8 cellular contexts compared by ENCODE assay signal in the genomic region with DNA sequence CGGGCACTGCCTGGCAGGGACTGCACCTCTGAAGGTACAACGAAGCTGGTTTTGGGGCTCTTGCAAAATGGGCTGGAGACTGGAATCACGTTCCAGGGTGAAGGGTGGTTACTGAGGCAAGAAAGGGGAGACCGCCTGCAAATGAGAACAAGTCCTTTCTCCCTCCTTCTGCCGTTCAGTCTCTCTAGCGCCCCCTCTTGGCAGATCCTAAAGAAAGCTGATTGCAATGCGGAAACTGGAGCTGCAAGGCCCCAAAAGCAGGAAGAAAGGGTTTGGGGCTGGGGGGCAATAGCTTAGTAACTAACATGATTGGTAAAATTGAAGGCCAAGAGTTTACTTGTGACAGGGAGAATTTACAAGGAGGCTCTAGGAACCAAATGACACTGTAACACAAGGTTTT.
DNase-seq lines count a peak whose midpoint lies in the region; ATAC-seq and TF ChIP-seq lines count a peak whose summit lies in the region.

No MANE protein-coding gene starts in this region.

- ATAC-seq in GM21786 (IDR thresholded peaks at IDR 0.05; ENCODE audit: unreplicated experiment) = peak; percentile 71

- H3K27ac ChIP-seq in RWPE1 = no peak overlapping the region

- POLR2A ChIA-PET in RWPE1 (lab: Yijun Ruan, JAX; ENCODE audit: low non-redundant PET) = no interaction called here

- TF ChIP-seq CTCF in RWPE1 (conservative IDR thresholded peaks at IDR 0.05; ENCODE audit: low read depth) = peak; percentile 13; the same call in 1 of the 2 replicates

- CTCF ChIA-PET in RWPE1 (lab: Yijun Ruan, JAX) = interaction anchor here (0.6 kb wide), 1 partner anchor 14 kb away, joined by 3 read pairs; no protein-coding TSS in a partner anchor

- peak; percentile 50 for DNase-seq in D341Med (ENCODE audit: low spot score)
- no peak for DNase-seq in RWPE1 (ENCODE audit: low spot score)
- peak; percentile 13 for DNase-seq in germinal center (ENCODE audit: low spot score)
- DNase-seq in T-helper 9 cell = no peak
- DNase-seq in stimulated activated naive CD4-positive, alpha-beta T cell treated with Interleukin-2 at 50 U/mL for 16 hours (lab: John Stamatoyannopoulos, UW) = no peak
- no peak for DNase-seq in activated gamma-delta T cell treated with Interleukin-2 at 50 U/mL for 16 hours
- no peak for DNase-seq in cerebellar nuclear complex (lab: John Stamatoyannopoulos, UW)

Comparison
In these comparisons a context has a peak if more than half of its experiments do, and no peak if none do; other contexts are left out.
1. DNase-seq: peak in D341Med (single experiment) and germinal center (single experiment); none in RWPE1 (single experiment), T-helper 9 cell (single experiment), stimulated activated naive CD4-positive, alpha-beta T cell treated with Interleukin-2 at 50 U/mL for 16 hours (single experiment), activated gamma-delta T cell treated with Interleukin-2 at 50 U/mL for 16 hours (single experiment) and cerebellar nuclear complex (0 of 2).